In genomic region chr9:68396411-68396810, GRCh38 we compare ENCODE assay signal across 12 cellular contexts. TPM values are rescaled to one million over a fixed set of nuclear protein-coding genes. Genes with fewer than 3 reads are reported as not detected.
"Had no signal": no experiment of that assay in that cellular context is flagged by ENCODE, and none has a peak within 500 bp of the region (broad histone marks: within the 10 kb centered on the region; RNA-seq: fewer than 3 reads in every experiment).

No MANE protein-coding gene starts in this region.

RNA-seq across cellular contexts. Expression of gene PGM5, which starts 40.0 kb away (rescaled TPM):
- total RNA-seq: activated B cell treated with CpG ODN at 0.5 μM for 24 hours; activated CD4-positive, alpha-beta memory T cell treated with anti-CD3 and anti-CD28 coated beads for 36 hours; activated CD4-positive, alpha-beta T cell treated with anti-CD3 and anti-CD28 coated beads, Interleukin-2, amount 10 ng/mL, durations not matched to agents 24 days and 14 days; activated CD8-positive, alpha-beta memory T cell treated with anti-CD3 and anti-CD28 coated beads for 36 hours; activated CD8-positive, alpha-beta T cell treated with anti-CD3 and anti-CD28 coated beads for 36 hours; activated naive CD4-positive, alpha-beta T cell treated with anti-CD3 and anti-CD28 coated beads for 36 hours; activated naive CD4-positive, alpha-beta T cell treated with anti-CD3 and anti-CD28 coated beads, Interleukin-2, amount 50 U/mL, for 72 hours; activated naive CD8-positive, alpha-beta T cell treated with anti-CD3 and anti-CD28 coated beads for 36 hours; activated T-cell treated with anti-CD3 and anti-CD28 coated beads, Interleukin-2, amount 50 U/mL, for 4 hours; activated T-cell treated with anti-CD3 and anti-CD28 coated beads, Interleukin-2, amount 50 U/mL, for 72 hours; activated T-helper 1 cell treated with anti-CD3 and anti-CD28 coated beads, Interleukin-12 subunit alpha, Interleukin-12 subunit beta, Interleukin-2, Interleukin-4 antibody, amounts not matched to agents 30 ng/mL and 10 ng/mL and 1 ng/mL, durations not matched to agents 14 hours and 24 hours and 36 hours; activated T-helper 17 cell treated with anti-CD3 and anti-CD28 coated beads, Interleukin-2, amount 50 U/mL, for 72 hours had no signal
